In the genomic region with DNA sequence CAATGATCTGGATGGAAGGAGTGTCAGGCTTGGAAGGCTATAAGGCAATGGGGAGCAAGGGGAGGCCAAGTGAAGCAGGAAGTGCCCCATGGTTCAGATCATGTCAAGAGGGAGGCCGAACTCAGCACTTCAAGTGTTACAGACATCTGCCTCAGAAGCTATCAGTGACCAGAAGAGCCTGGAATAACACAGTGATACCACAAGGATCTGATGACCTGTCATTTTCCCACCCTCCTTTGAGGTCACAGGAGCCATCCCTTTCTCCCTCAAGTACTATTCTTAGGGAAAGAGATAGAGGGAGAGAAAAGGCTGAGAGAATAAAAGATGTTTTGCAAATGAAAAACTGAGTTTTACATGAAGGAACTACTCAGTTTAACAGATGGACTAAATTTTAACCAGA, we compare ENCODE assay signal across 23 cellular contexts.
"Had no signal": no experiment of that assay in that cellular context is flagged by ENCODE, and none has a peak within 500 bp of the region (broad histone marks: within the 10 kb centered on the region; RNA-seq: fewer than 3 reads in every experiment).

No MANE protein-coding gene starts in this region.

- DNase-seq: colonic mucosa; cortex of kidney; dermis blood vessel endothelial cell; dorsolateral prefrontal cortex; effector CD4-positive, alpha-beta T cell; effector CD8-positive, alpha-beta T cell; effector memory CD4-positive, alpha-beta T cell; effector memory CD8-positive, alpha-beta T cell; endodermal cell; erythroblast; esophagus squamous epithelium; foreskin fibroblast; foreskin keratinocyte; foreskin melanocyte; gastrocnemius medialis; glutamatergic neuron; head of caudate nucleus; heart left ventricle; heart right ventricle had no signal

- H3K4me3 ChIP-seq: colonic mucosa, coronary artery, dorsolateral prefrontal cortex, esophagus muscularis mucosa, esophagus squamous epithelium, gastrocnemius medialis, heart left ventricle, heart right ventricle had no signal

- H3K4me1 ChIP-seq: colonic mucosa, esophagus muscularis mucosa, esophagus squamous epithelium, foreskin keratinocyte, heart left ventricle, heart right ventricle had no signal

- ATAC-seq: effector memory CD8-positive, alpha-beta T cell; esophagus mucosa; foreskin keratinocyte; gastrocnemius medialis; heart left ventricle; heart right ventricle had no signal

- H3K36me3 ChIP-seq: colonic mucosa, esophagus muscularis mucosa, esophagus squamous epithelium, gastrocnemius medialis, heart left ventricle, heart right ventricle had no signal

- H3K27me3 ChIP-seq: colonic mucosa, dorsolateral prefrontal cortex, esophagus muscularis mucosa, esophagus squamous epithelium, foreskin keratinocyte, gastrocnemius medialis, heart left ventricle, heart right ventricle had no signal

- H3K27ac ChIP-seq: colonic mucosa, coronary artery, epithelial cell of prostate, esophagus muscularis mucosa, esophagus squamous epithelium, foreskin keratinocyte, gastrocnemius medialis, heart left ventricle, heart right ventricle had no signal

- H3K9me3 ChIP-seq: colonic mucosa, esophagus muscularis mucosa, esophagus squamous epithelium, gastrocnemius medialis had no signal
